ENCODE assay signal across 14 cellular contexts in genomic region chr1:109105881-109106280, GRCh38.
"Had no signal": no experiment of that assay in that cellular context is flagged by ENCODE, and none has a peak within 500 bp of the region (broad histone marks: within the 10 kb centered on the region; RNA-seq: fewer than 3 reads in every experiment).

No MANE protein-coding gene starts in this region.

- H3K27ac Mint-ChIP-seq: activated CD8-positive, alpha-beta memory T cell treated with anti-CD3 and anti-CD28 coated beads, Interleukin-2, amount 10 ng/mL, durations not matched to agents 7 days and 5 days; activated naive CD8-positive, alpha-beta T cell treated with anti-CD3 and anti-CD28 coated beads, Interleukin-2, amount 10 ng/mL, durations not matched to agents 7 days and 5 days; mesothelial cell of epicardium; stimulated activated memory B cell treated with anti-CD40 and anti-IgM and Interleukin-4, amounts not matched to agents 10 μg/mL and 1 μg/mL and 100 μg/mL, for 72 hours; T-helper 17 cell had no signal

- H3K27me3 Mint-ChIP-seq: activated T-cell treated with anti-CD3 and anti-CD28 coated beads, Interleukin-2, amount 50 U/mL, for 24 hours; stimulated activated memory B cell treated with anti-CD40 and anti-IgM and Interleukin-4, amounts not matched to agents 10 μg/mL and 1 μg/mL and 100 μg/mL, for 72 hours had no signal

- DNase-seq: activated CD4-positive, alpha-beta T cell treated with anti-CD3 and anti-CD28 coated beads, Interleukin-2, amount 50 U/mL, for 48 hours; activated CD4-positive, CD25-positive, alpha-beta regulatory T cell treated with anti-CD3 and anti-CD28 coated beads, Interleukin-2, amount 50 U/mL, for 72 hours; activated CD8-positive, alpha-beta memory T cell treated with anti-CD3 and anti-CD28 coated beads, Interleukin-2, amount 10 ng/mL, durations not matched to agents 7 days and 5 days; activated effector memory CD4-positive, alpha-beta T cell treated with anti-CD3 and anti-CD28 coated beads, Interleukin-2, amount 50 U/mL, for 16 hours; activated naive CD8-positive, alpha-beta T cell treated with anti-CD3 and anti-CD28 coated beads, Interleukin-2, amount 10 ng/mL, durations not matched to agents 7 days and 5 days; activated T-cell treated with anti-CD3 and anti-CD28 coated beads, Interleukin-2, amount 50 U/mL, for 24 hours; aorta; hippocampal formation; kidney glomerular epithelial cell; right lobe of liver; T-helper 17 cell; tibial artery had no signal

- H3K4me3 Mint-ChIP-seq: activated CD8-positive, alpha-beta memory T cell treated with anti-CD3 and anti-CD28 coated beads, Interleukin-2, amount 10 ng/mL, durations not matched to agents 7 days and 5 days; activated naive CD8-positive, alpha-beta T cell treated with anti-CD3 and anti-CD28 coated beads, Interleukin-2, amount 10 ng/mL, durations not matched to agents 7 days and 5 days; activated T-cell treated with anti-CD3 and anti-CD28 coated beads, Interleukin-2, amount 50 U/mL, for 24 hours; mesothelial cell of epicardium; stimulated activated memory B cell treated with anti-CD40 and anti-IgM and Interleukin-4, amounts not matched to agents 10 μg/mL and 1 μg/mL and 100 μg/mL, for 72 hours; T-helper 17 cell had no signal

- H3K9me3 Mint-ChIP-seq: activated naive CD8-positive, alpha-beta T cell treated with anti-CD3 and anti-CD28 coated beads, Interleukin-2, amount 10 ng/mL, durations not matched to agents 7 days and 5 days; activated T-cell treated with anti-CD3 and anti-CD28 coated beads, Interleukin-2, amount 50 U/mL, for 24 hours; mesothelial cell of epicardium; stimulated activated memory B cell treated with anti-CD40 and anti-IgM and Interleukin-4, amounts not matched to agents 10 μg/mL and 1 μg/mL and 100 μg/mL, for 72 hours had no signal

- ATAC-seq: activated CD8-positive, alpha-beta memory T cell treated with anti-CD3 and anti-CD28 coated beads, Interleukin-2, amount 10 ng/mL, durations not matched to agents 7 days and 5 days; right lobe of liver; stimulated activated memory B cell treated with anti-CD40 and anti-IgM and Interleukin-4, amounts not matched to agents 10 μg/mL and 1 μg/mL and 100 μg/mL, for 72 hours; T-helper 17 cell had no signal
